In the genomic region with DNA sequence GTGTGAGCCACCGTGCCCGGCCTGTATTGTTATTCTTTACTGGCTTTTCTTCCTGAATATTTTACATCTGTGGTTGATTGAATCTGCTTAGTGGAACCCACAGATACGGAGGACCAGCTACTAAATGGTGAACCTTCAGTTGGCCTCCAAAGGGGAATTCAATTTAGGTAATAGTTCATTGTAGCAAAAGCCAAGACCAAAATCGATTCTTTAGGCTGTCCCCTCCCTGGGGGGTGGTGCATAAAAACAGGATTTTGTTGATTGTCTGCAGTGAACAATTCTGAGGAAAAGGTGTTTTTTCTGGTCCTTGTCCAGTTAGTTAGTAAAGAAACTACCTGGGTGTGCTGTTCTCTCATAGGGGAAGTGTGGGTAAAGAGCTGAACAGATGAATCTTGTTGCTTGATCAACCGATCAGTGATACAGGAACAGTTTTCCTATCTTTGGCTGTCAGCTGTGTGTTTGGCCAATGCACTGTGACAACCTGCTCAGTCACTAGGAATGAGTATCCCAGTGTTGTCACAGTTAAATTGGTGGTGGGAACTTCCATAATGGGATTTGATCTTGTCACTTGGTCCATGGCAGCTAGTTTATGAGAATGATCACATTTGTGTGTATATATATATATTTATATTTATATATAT, we compare ENCODE assay signal across 30 cellular contexts. TPM values are rescaled to one million over a fixed set of nuclear protein-coding genes. Genes with fewer than 3 reads are reported as not detected.
A peak's percentile ranks its signal among the peaks of the same experiment; 100 is the strongest.
DNase-seq lines count a peak whose midpoint lies in the region; ATAC-seq, FAIRE-seq and TF ChIP-seq lines count a peak whose summit lies in the region.
"Had no signal": no experiment of that assay in that cellular context is flagged by ENCODE, and none has a peak within 500 bp of the region (broad histone marks: within the 10 kb centered on the region; RNA-seq: fewer than 3 reads in every experiment).

No MANE protein-coding gene starts in this region.

- H3K79me2 ChIP-seq in HepG2 (ENCODE audit: insufficient read depth, low read length) = no peaks in the 10 kb centered on the region

- WGBS in HepG2 (ENCODE audit: low lambda C conversion rate) = 44% methylated on average over 5 of the region's 5 CpGs
- WGBS in right lobe of liver (ENCODE audit: insufficient coverage, low coverage, low lambda C conversion rate, missing lambda C conversion rate) = 36% methylated on average over 4 of the region's 5 CpGs
- 78 to 81% methylated on average over 4 to 5 of the region's 5 CpGs for WGBS in transverse colon (ENCODE audit: low coverage in 1 of 2), 2 donors

- TF ChIP-seq EP300 in HepG2 (IDR thresholded peaks at IDR 0.05; ENCODE audit: low read depth in 2 of 2, low read length in 2 of 2) = no peak
- no peak for TF ChIP-seq EP300 in HepG2 (CRISPR knock-in tag; IDR thresholded peaks at IDR 0.05; ENCODE audit: borderline replicate concordance)
- TF ChIP-seq EP300 in transverse colon (IDR thresholded peaks at IDR 0.05; ENCODE audit: low read depth) = no peak

- H3K9me3 ChIP-seq in HepG2 (ENCODE audit: low read length) (no peaks in the 10 kb centered on the region), right lobe of liver (no peaks in the 10 kb centered on the region), transverse colon (no peaks in the 10 kb centered on the region)
- H3K9me3 ChIP-seq: BE2C had no signal

- H2AFZ ChIP-seq in HepG2 (ENCODE audit: low read length) = peak overlapping the region; percentile 42

- in situ Hi-C loops in HepG2 (cut with HindIII; ENCODE audit: extremely low pct_ligation_motif_present, low pct_unique_long_range_greater_than_20kb) (no loop called here), transverse colon (cut with MboI; ENCODE audit: low pct_ligation_motif_present in 1 of 4, low pct_unique_long_range_greater_than_20kb in 1 of 4, low sequenced_read_pairs in 3 of 4) (no loop called here)

- H3K36me3 Mint-ChIP-seq in nephron progenitor cell (ENCODE audit: low read depth) = no peaks in the 10 kb centered on the region
- H3K36me3 Mint-ChIP-seq: CD14-positive monocyte; CD4-positive, alpha-beta memory T cell; CD4-positive, CD25-positive, alpha-beta regulatory T cell; CD8-positive, alpha-beta memory T cell had no signal

- no peak for ATAC-seq in HepG2
- ATAC-seq in right lobe of liver = peak; percentile 21 to 81 (median 57)
- ATAC-seq: GM12878 had no signal

- no TSS peak for BruUV-seq in HepG2 (replicated peaks; lab: Mats Ljungman, UMichigan)

- H3K27ac ChIP-seq in HepG2 (ENCODE audit: extremely low read length, insufficient read depth, low read length) = no peak overlapping the region
- no peak overlapping the region for H3K27ac ChIP-seq in right lobe of liver
- no peak overlapping the region for H3K27ac ChIP-seq in transverse colon
- H3K27ac ChIP-seq: BLaER1 had no signal

- H3K27me3 ChIP-seq in HepG2 (ENCODE audit: control insufficient read depth in 1 of 2, insufficient read depth in 2 of 2, low read length in 2 of 2) (no peaks in the 10 kb centered on the region), right lobe of liver (no peaks in the 10 kb centered on the region), transverse colon (no peaks in the 10 kb centered on the region)
- H3K27me3 ChIP-seq: BE2C, BLaER1 had no signal

- no peaks in the 10 kb centered on the region for H4K20me1 ChIP-seq in HepG2 (ENCODE audit: insufficient read depth, low read length)
- H4K20me1 ChIP-seq: BLaER1 had no signal

- TF ChIP-seq RAD21 in HepG2 (CRISPR knock-in tag; IDR thresholded peaks at IDR 0.05) = no peak

- H3K9ac ChIP-seq in HepG2 (ENCODE audit: insufficient read depth, low read depth, low read length) = no peak overlapping the region
- H3K9ac ChIP-seq: BLaER1 had no signal

- TF ChIP-seq POLR2A in HepG2 (IDR thresholded peaks at IDR 0.05; ENCODE audit: insufficient read depth in 1 of 2, low read depth in 2 of 2, low read length in 2 of 2) (no peak), right lobe of liver (IDR thresholded peaks at IDR 0.05) (no peak), transverse colon (IDR thresholded peaks at IDR 0.05) (no peak)

- H3K4me1 ChIP-seq in HepG2 (ENCODE audit: insufficient read depth, low read length) (peaks cover 11% of the 10 kb centered on the region; the same call in 1 of the 2 replicates), right lobe of liver (no peaks in the 10 kb centered on the region), transverse colon (no peaks in the 10 kb centered on the region)
- H3K4me1 ChIP-seq: BE2C, BLaER1 had no signal

- H3K27me3 Mint-ChIP-seq in nephron progenitor cell (ENCODE audit: low read depth, poor library complexity) = peaks cover 2% of the 10 kb centered on the region
- H3K27me3 Mint-ChIP-seq: CD4-positive, CD25-positive, alpha-beta regulatory T cell had no signal

- no peak overlapping the region for H3K4me2 ChIP-seq in HepG2 (ENCODE audit: low read depth, low read length)
- H3K4me2 ChIP-seq: BLaER1 had no signal

- H3K27ac Mint-ChIP-seq in nephron progenitor cell = no peak overlapping the region
- H3K27ac Mint-ChIP-seq: CD14-positive monocyte; CD4-positive, alpha-beta memory T cell; CD8-positive, alpha-beta memory T cell had no signal

- POLR2A ChIA-PET in HepG2 (lab: Yijun Ruan, JAX) = no interaction called here

- H3K4me3 Mint-ChIP-seq in nephron progenitor cell = no peak overlapping the region
- H3K4me3 Mint-ChIP-seq: CD14-positive monocyte; CD4-positive, alpha-beta memory T cell; CD4-positive, CD25-positive, alpha-beta regulatory T cell; CD8-positive, alpha-beta memory T cell had no signal

- H3K4me1 Mint-ChIP-seq in nephron progenitor cell = no peaks in the 10 kb centered on the region
- H3K4me1 Mint-ChIP-seq: CD14-positive monocyte; CD4-positive, alpha-beta memory T cell; CD4-positive, CD25-positive, alpha-beta regulatory T cell; CD8-positive, alpha-beta memory T cell had no signal

- intact Hi-C loops in HepG2 (cut with micrococcal nuclease; ENCODE audit: unreplicated experiment) (no loop called here), right lobe of liver (cut with DNase I) (no loop called here), transverse colon (cut with DNase I; ENCODE audit: low total_unique reads) (no loop called here)

- CTCF ChIA-PET in HepG2 (lab: Yijun Ruan, JAX; ENCODE audit: low intra/inter-chr PET ratio, low total read pairs) = no interaction called here

- H3K36me3 ChIP-seq in HepG2 (replicated peaks in 1 of 2; ENCODE audit: control insufficient read depth in 1 of 2, insufficient read depth in 2 of 2, low read length in 2 of 2) (no peaks in the 10 kb centered on the region), right lobe of liver (no peaks in the 10 kb centered on the region), transverse colon (no peaks in the 10 kb centered on the region)
- H3K36me3 ChIP-seq: BE2C, BLaER1 had no signal

- H3K4me3 ChIP-seq in HepG2 (replicated peaks in 1 of 3; ENCODE audit: insufficient read depth in 1 of 3, low read depth in 2 of 3, low read length in 3 of 3) (no peak overlapping the region), right lobe of liver (no peak overlapping the region), transverse colon (no peak overlapping the region)
- H3K4me3 ChIP-seq: BLaER1, GM12878 had no signal

- H3K9me3 Mint-ChIP-seq in nephron progenitor cell = peaks cover 5% of the 10 kb centered on the region
- H3K9me3 Mint-ChIP-seq: CD8-positive, alpha-beta memory T cell had no signal

- FAIRE-seq in HepG2 (lab: Jason Lieb, UNC) = no peak
- FAIRE-seq: A204.1, GM12878, GM12892, GM18507 had no signal

- no peak for DNase-seq in HepG2 (ENCODE audit: low spot score)
- DNase-seq in right lobe of liver = no peak
- DNase-seq in HUDEP-2 (lab: John Stamatoyannopoulos, UW; ENCODE audit: unreplicated experiment in 76 of 76) = no peak
- DNase-seq in nephron progenitor cell = no peak
- DNase-seq in transverse colon = no peak
- DNase-seq: 8988T; ACHN; BE2C; C1 segment of cervical spinal cord; CD4-positive, alpha-beta memory T cell; CD4-positive, CD25-positive, alpha-beta regulatory T cell; CD8-positive, alpha-beta memory T cell; COR-L47; DMS 273 treated with DMSO at 0.1 percent for 48 hours; DMS153; DMS53; DMS79; DND-41; EL; GDM1 had no signal

- TF ChIP-seq CTCF in HepG2 (CRISPR knock-in tag; IDR thresholded peaks at IDR 0.05) (no peak), right lobe of liver (IDR thresholded peaks at IDR 0.05) (no peak), nephron progenitor cell (IDR thresholded peaks at IDR 0.05) (no peak), transverse colon (IDR thresholded peaks at IDR 0.05) (no peak)

RNA-seq across cellular contexts. Expression of a gene that starts 19.5 kb away (rescaled TPM):
- total RNA-seq in HepG2 (2016; rRNA removed; fragmentation: Illumina TruSeq; extraction: Trizol) (not detected in 2 replicates), right lobe of liver (not detected), transverse colon (not detected)
- total RNA-seq in HepG2 (2016; cell fraction: cytosol; rRNA removed; fragmentation: Illumina TruSeq; extraction: Trizol; ENCODE audit: low read depth) = not detected in 2 replicates
- total RNA-seq in HepG2 (2016; cell fraction: insoluble cytoplasmic fraction; rRNA removed; fragmentation: Illumina TruSeq; extraction: Trizol) = not detected in 2 replicates
- not detected in 2 replicates for total RNA-seq in HepG2 (2016; cell fraction: membrane; rRNA removed; fragmentation: Illumina TruSeq; extraction: Trizol)
- not detected in 2 replicates for total RNA-seq in HepG2 (2016; cell fraction: nucleus; rRNA removed; fragmentation: Illumina TruSeq; extraction: Trizol)
- 0.03 TPM in 1 of 2 replicates, not detected in the other for polyA plus RNA-seq in HepG2 (2011; rRNA removed)
- 0.07 TPM in 1 of 2 replicates, not detected in the other for polyA plus RNA-seq in HepG2 (2011; cell fraction: cytosol; rRNA removed)
- not detected in 2 replicates for polyA plus RNA-seq in HepG2 (2011; cell fraction: nucleus; rRNA removed)
- not detected in 2 replicates for polyA plus RNA-seq in HepG2 (2012)
- polyA plus RNA-seq in HepG2 (2016; cell fraction: cytosol; fragmentation: Illumina TruSeq; extraction: Trizol; ENCODE audit: low read depth) = not detected in 2 replicates
- polyA plus RNA-seq in HepG2 (2016; cell fraction: insoluble cytoplasmic fraction; fragmentation: Illumina TruSeq; extraction: Trizol; ENCODE audit: low read depth) = not detected in 2 replicates
- not detected in 2 replicates for polyA plus RNA-seq in HepG2 (2016; cell fraction: membrane; fragmentation: Illumina TruSeq; extraction: Trizol; ENCODE audit: low read depth)
- polyA plus RNA-seq in HepG2 (2016; cell fraction: nucleus; fragmentation: Illumina TruSeq; extraction: Trizol; ENCODE audit: insufficient read depth, low read depth) = not detected in 2 replicates
- polyA minus RNA-seq in HepG2 (2011; rRNA and poly(A)+ RNA removed; ENCODE audit: low replicate concordance) = 0.44 and 1.1 TPM in 2 replicates
- polyA minus RNA-seq in HepG2 (2011; cell fraction: cytosol; rRNA and poly(A)+ RNA removed) = not detected in 2 replicates
- 0.50 TPM in 1 of 2 replicates, not detected in the other for polyA minus RNA-seq in HepG2 (2011; cell fraction: nucleus; rRNA and poly(A)+ RNA removed)
- total RNA-seq: A673; CD4-positive, alpha-beta memory T cell; CD4-positive, CD25-positive, alpha-beta regulatory T cell; CD8-positive, alpha-beta memory T cell; Daoy; G401 had no signal
- polyA plus RNA-seq: AG04450; CD14-positive monocyte; CD4-positive, alpha-beta memory T cell; CD4-positive, CD25-positive, alpha-beta regulatory T cell; CD8-positive, alpha-beta memory T cell; GM12878 had no signal

RNA-seq across cellular contexts. Expression of a gene that starts 27.5 kb away (rescaled TPM):
- total RNA-seq in HepG2 (2016; rRNA removed; fragmentation: Illumina TruSeq; extraction: Trizol) (not detected in 2 replicates), right lobe of liver (not detected), transverse colon (not detected)
- total RNA-seq in HepG2 (2016; cell fraction: cytosol; rRNA removed; fragmentation: Illumina TruSeq; extraction: Trizol; ENCODE audit: low read depth) = not detected in 2 replicates
- total RNA-seq in HepG2 (2016; cell fraction: insoluble cytoplasmic fraction; rRNA removed; fragmentation: Illumina TruSeq; extraction: Trizol) = not detected in 2 replicates
- not detected in 2 replicates for total RNA-seq in HepG2 (2016; cell fraction: membrane; rRNA removed; fragmentation: Illumina TruSeq; extraction: Trizol)
- total RNA-seq in HepG2 (2016; cell fraction: nucleus; rRNA removed; fragmentation: Illumina TruSeq; extraction: Trizol) = not detected in 2 replicates
- polyA plus RNA-seq in HepG2 (2011; rRNA removed) = 0.20 TPM in 1 of 2 replicates, not detected in the other
- polyA plus RNA-seq in HepG2 (2011; cell fraction: cytosol; rRNA removed) = not detected in 2 replicates
- not detected in 2 replicates for polyA plus RNA-seq in HepG2 (2011; cell fraction: nucleus; rRNA removed)
- not detected in 2 replicates for polyA plus RNA-seq in HepG2 (2012)
- not detected in 2 replicates for polyA plus RNA-seq in HepG2 (2016; cell fraction: cytosol; fragmentation: Illumina TruSeq; extraction: Trizol; ENCODE audit: low read depth)
- polyA plus RNA-seq in HepG2 (2016; cell fraction: insoluble cytoplasmic fraction; fragmentation: Illumina TruSeq; extraction: Trizol; ENCODE audit: low read depth) = not detected in 2 replicates
- not detected in 2 replicates for polyA plus RNA-seq in HepG2 (2016; cell fraction: membrane; fragmentation: Illumina TruSeq; extraction: Trizol; ENCODE audit: low read depth)
- polyA plus RNA-seq in HepG2 (2016; cell fraction: nucleus; fragmentation: Illumina TruSeq; extraction: Trizol; ENCODE audit: insufficient read depth, low read depth) = not detected in 2 replicates
- polyA minus RNA-seq in HepG2 (2011; rRNA and poly(A)+ RNA removed; ENCODE audit: low replicate concordance) = not detected in 2 replicates
- not detected in 2 replicates for polyA minus RNA-seq in HepG2 (2011; cell fraction: cytosol; rRNA and poly(A)+ RNA removed)
- not detected in 2 replicates for polyA minus RNA-seq in HepG2 (2011; cell fraction: nucleus; rRNA and poly(A)+ RNA removed)
- total RNA-seq: A673; CD4-positive, alpha-beta memory T cell; CD4-positive, CD25-positive, alpha-beta regulatory T cell; CD8-positive, alpha-beta memory T cell; Daoy; G401 had no signal
- polyA plus RNA-seq: AG04450; CD14-positive monocyte; CD4-positive, alpha-beta memory T cell; CD4-positive, CD25-positive, alpha-beta regulatory T cell; CD8-positive, alpha-beta memory T cell; GM12878 had no signal

RNA-seq across cellular contexts. Expression of a gene that starts 43.9 kb away (rescaled TPM):
- total RNA-seq in HepG2 (2016; rRNA removed; fragmentation: Illumina TruSeq; extraction: Trizol) = not detected in 2 replicates
- total RNA-seq in HepG2 (2016; cell fraction: cytosol; rRNA removed; fragmentation: Illumina TruSeq; extraction: Trizol; ENCODE audit: low read depth) = not detected in 2 replicates
- total RNA-seq in HepG2 (2016; cell fraction: insoluble cytoplasmic fraction; rRNA removed; fragmentation: Illumina TruSeq; extraction: Trizol) = not detected in 2 replicates
- total RNA-seq in HepG2 (2016; cell fraction: membrane; rRNA removed; fragmentation: Illumina TruSeq; extraction: Trizol) = not detected in 2 replicates
- total RNA-seq in HepG2 (2016; cell fraction: nucleus; rRNA removed; fragmentation: Illumina TruSeq; extraction: Trizol) = not detected in 2 replicates
- not detected in 2 replicates for polyA plus RNA-seq in HepG2 (2011; rRNA removed)
- not detected in 2 replicates for polyA plus RNA-seq in HepG2 (2011; cell fraction: cytosol; rRNA removed)
- polyA plus RNA-seq in HepG2 (2011; cell fraction: nucleus; rRNA removed) = not detected in 2 replicates
- polyA plus RNA-seq in HepG2 (2012) = not detected in 2 replicates
- not detected in 2 replicates for polyA plus RNA-seq in HepG2 (2016; cell fraction: cytosol; fragmentation: Illumina TruSeq; extraction: Trizol; ENCODE audit: low read depth)
- not detected in 2 replicates for polyA plus RNA-seq in HepG2 (2016; cell fraction: insoluble cytoplasmic fraction; fragmentation: Illumina TruSeq; extraction: Trizol; ENCODE audit: low read depth)
- not detected in 2 replicates for polyA plus RNA-seq in HepG2 (2016; cell fraction: membrane; fragmentation: Illumina TruSeq; extraction: Trizol; ENCODE audit: low read depth)
- not detected in 2 replicates for polyA plus RNA-seq in HepG2 (2016; cell fraction: nucleus; fragmentation: Illumina TruSeq; extraction: Trizol; ENCODE audit: insufficient read depth, low read depth)
- polyA minus RNA-seq in HepG2 (2011; rRNA and poly(A)+ RNA removed; ENCODE audit: low replicate concordance) = not detected in 2 replicates
- not detected in 2 replicates for polyA minus RNA-seq in HepG2 (2011; cell fraction: cytosol; rRNA and poly(A)+ RNA removed)
- polyA minus RNA-seq in HepG2 (2011; cell fraction: nucleus; rRNA and poly(A)+ RNA removed) = not detected in 2 replicates
- total RNA-seq in right lobe of liver = not detected
- not detected for total RNA-seq in transverse colon
- total RNA-seq: A673; CD4-positive, alpha-beta memory T cell; CD4-positive, CD25-positive, alpha-beta regulatory T cell; CD8-positive, alpha-beta memory T cell; Daoy; G401; GM12878 had no signal
- polyA plus RNA-seq: AG04450; CD14-positive monocyte; CD4-positive, alpha-beta memory T cell; CD4-positive, CD25-positive, alpha-beta regulatory T cell; CD8-positive, alpha-beta memory T cell; GM12878 had no signal

RNA-seq across cellular contexts. Expression of a gene that starts 48.3 kb away (rescaled TPM):
- total RNA-seq in HepG2 (2016; rRNA removed; fragmentation: Illumina TruSeq; extraction: Trizol) = not detected in 2 replicates
- total RNA-seq in HepG2 (2016; cell fraction: cytosol; rRNA removed; fragmentation: Illumina TruSeq; extraction: Trizol; ENCODE audit: low read depth) = not detected in 2 replicates
- total RNA-seq in HepG2 (2016; cell fraction: insoluble cytoplasmic fraction; rRNA removed; fragmentation: Illumina TruSeq; extraction: Trizol) = not detected in 2 replicates
- not detected in 2 replicates for total RNA-seq in HepG2 (2016; cell fraction: membrane; rRNA removed; fragmentation: Illumina TruSeq; extraction: Trizol)
- total RNA-seq in HepG2 (2016; cell fraction: nucleus; rRNA removed; fragmentation: Illumina TruSeq; extraction: Trizol) = not detected in 2 replicates
- not detected in 2 replicates for polyA plus RNA-seq in HepG2 (2011; rRNA removed)
- not detected in 2 replicates for polyA plus RNA-seq in HepG2 (2011; cell fraction: cytosol; rRNA removed)
- polyA plus RNA-seq in HepG2 (2011; cell fraction: nucleus; rRNA removed) = not detected in 2 replicates
- not detected in 2 replicates for polyA plus RNA-seq in HepG2 (2012)
- polyA plus RNA-seq in HepG2 (2016; cell fraction: cytosol; fragmentation: Illumina TruSeq; extraction: Trizol; ENCODE audit: low read depth) = not detected in 2 replicates
- not detected in 2 replicates for polyA plus RNA-seq in HepG2 (2016; cell fraction: insoluble cytoplasmic fraction; fragmentation: Illumina TruSeq; extraction: Trizol; ENCODE audit: low read depth)
- not detected in 2 replicates for polyA plus RNA-seq in HepG2 (2016; cell fraction: membrane; fragmentation: Illumina TruSeq; extraction: Trizol; ENCODE audit: low read depth)
- polyA plus RNA-seq in HepG2 (2016; cell fraction: nucleus; fragmentation: Illumina TruSeq; extraction: Trizol; ENCODE audit: insufficient read depth, low read depth) = not detected in 2 replicates
- polyA minus RNA-seq in HepG2 (2011; rRNA and poly(A)+ RNA removed; ENCODE audit: low replicate concordance) = not detected in 2 replicates
- not detected in 2 replicates for polyA minus RNA-seq in HepG2 (2011; cell fraction: cytosol; rRNA and poly(A)+ RNA removed)
- polyA minus RNA-seq in HepG2 (2011; cell fraction: nucleus; rRNA and poly(A)+ RNA removed) = not detected in 2 replicates
- not detected for total RNA-seq in right lobe of liver
- total RNA-seq in transverse colon = not detected
- total RNA-seq: A673; CD4-positive, alpha-beta memory T cell; CD4-positive, CD25-positive, alpha-beta regulatory T cell; CD8-positive, alpha-beta memory T cell; Daoy; G401 had no signal
- polyA plus RNA-seq: AG04450; CD14-positive monocyte; CD4-positive, alpha-beta memory T cell; CD4-positive, CD25-positive, alpha-beta regulatory T cell; CD8-positive, alpha-beta memory T cell had no signal
